8 cellular contexts compared by ENCODE assay signal in genomic region chr19:9309139-9309973, GRCh38. TPM values are rescaled to one million over a fixed set of nuclear protein-coding genes. Genes with fewer than 3 reads are reported as not detected.
DNase-seq lines count a peak whose midpoint lies in the region; ATAC-seq, FAIRE-seq and TF ChIP-seq lines count a peak whose summit lies in the region.

TSS of gene ZNF699 (minus strand) at chr19:9309838. CDS start at chr19:9305119, 4,719 bp downstream.

- FAIRE-seq in astrocyte (lab: Jason Lieb, UNC) = peak; percentile 89

- peaks cover 11% of the 10 kb centered on the region for H3K9me3 ChIP-seq in astrocyte (ENCODE audit: insufficient read depth, low read depth, low read length)
- no peaks in the 10 kb centered on the region for H3K9me3 ChIP-seq in hepatocyte (ENCODE audit: low read depth)
- H3K9me3 ChIP-seq in aorta (ENCODE audit: control insufficient read depth, low read length) = peaks cover 5% of the 10 kb centered on the region

- TF ChIP-seq CTCF in astrocyte (IDR thresholded peaks at IDR 0.05; ENCODE audit: insufficient read depth, low read depth, low read length) (no peak), hepatocyte (IDR thresholded peaks at IDR 0.05; ENCODE audit: poor library complexity) (no peak)

- DNase-seq in NCI-H1694 treated with DMSO at 0.1 percent for 48 hours (lab: John Stamatoyannopoulos, UW) (peak; percentile 89), astrocyte (ENCODE audit: low read depth) (peak; percentile 93), hepatocyte (ENCODE audit: low spot score) (peak; percentile 100), renal cortical epithelial cell (ENCODE audit: low read depth) (peak; percentile 93), aorta (peak; percentile 99 to 100)
- peak; percentile 99 for DNase-seq in T-helper 2 cell treated with Interferon-gamma antibody and Interleukin-4, amounts not matched to agents 5 μg/mL and 100 μg/mL, for 36 hours (ENCODE audit: low spot score)

- peak within 1 kb of the TSS; percentile 94 for H3K9ac ChIP-seq in astrocyte (ENCODE audit: low read length)

- no peaks in the 10 kb centered on the region for H3K9me2 ChIP-seq in hepatocyte (replicated peaks; ENCODE audit: insufficient read depth)

- peak within 1 kb of the TSS; percentile 95 for H3K27ac Mint-ChIP-seq in T-helper 2 cell treated with Interferon-gamma antibody and Interleukin-4, amounts not matched to agents 5 μg/mL and 100 μg/mL, for 36 hours
- H3K27ac Mint-ChIP-seq in astrocyte (ENCODE audit: unreplicated experiment) = peak within 1 kb of the TSS; percentile 69

- intact Hi-C loops in aorta (cut with DNase I) = loop anchor here in 1 of 2 donors (10.0 kb wide), 1 partner anchor 125 kb away; the partner anchor contains the start of gene ZNF266

- H4K20me1 ChIP-seq in astrocyte (ENCODE audit: insufficient read depth, low read length) (no peaks in the 10 kb centered on the region), hepatocyte (ENCODE audit: insufficient read depth, poor library complexity, severe bottlenecking) (no peaks in the 10 kb centered on the region)

- peaks cover 19% of the 10 kb centered on the region for H3K4me1 Mint-ChIP-seq in T-helper 2 cell treated with Interferon-gamma antibody and Interleukin-4, amounts not matched to agents 5 μg/mL and 100 μg/mL, for 36 hours (ENCODE audit: low read depth)
- H3K4me1 Mint-ChIP-seq in astrocyte (ENCODE audit: low read depth, unreplicated experiment) = no peaks in the 10 kb centered on the region

- WGBS in hepatocyte (ENCODE audit: low lambda C conversion rate, missing lambda C conversion rate) = 5% methylated on average over 51 of the region's 63 CpGs
- WGBS in aorta, 2 donors = 0% methylated on average over 60 to 63 of the region's 63 CpGs

- H3K4me3 Mint-ChIP-seq in T-helper 2 cell treated with Interferon-gamma antibody and Interleukin-4, amounts not matched to agents 5 μg/mL and 100 μg/mL, for 36 hours = peak within 1 kb of the TSS; percentile 91
- peak within 1 kb of the TSS; percentile 92 for H3K4me3 Mint-ChIP-seq in astrocyte (ENCODE audit: unreplicated experiment)

- H3K79me2 ChIP-seq in astrocyte (ENCODE audit: insufficient read depth, low read length) (peaks cover 34% of the 10 kb centered on the region), hepatocyte (peaks cover 24% of the 10 kb centered on the region)

- H3K9me3 Mint-ChIP-seq in T-helper 2 cell treated with Interferon-gamma antibody and Interleukin-4, amounts not matched to agents 5 μg/mL and 100 μg/mL, for 36 hours = peaks cover 29% of the 10 kb centered on the region
- H3K9me3 Mint-ChIP-seq in astrocyte (ENCODE audit: unreplicated experiment) = peaks cover 33% of the 10 kb centered on the region

- peak; percentile 80 for ATAC-seq in GM18499 (IDR thresholded peaks at IDR 0.05; ENCODE audit: insufficient read depth, unreplicated experiment)
- peak; percentile 87 for ATAC-seq in HG02938 (IDR thresholded peaks at IDR 0.05; ENCODE audit: unreplicated experiment)
- peak; percentile 99 for ATAC-seq in aorta (ENCODE audit: low FRiP score)

- H2AFZ ChIP-seq in astrocyte (ENCODE audit: low read depth, low read length) = peak within 1 kb of the TSS; percentile 97
- H2AFZ ChIP-seq in hepatocyte = peak within 1 kb of the TSS; percentile 91

- H3K27me3 Mint-ChIP-seq in T-helper 2 cell treated with Interferon-gamma antibody and Interleukin-4, amounts not matched to agents 5 μg/mL and 100 μg/mL, for 36 hours (ENCODE audit: low read depth) = peaks cover 2% of the 10 kb centered on the region
- H3K27me3 Mint-ChIP-seq in astrocyte (ENCODE audit: low read depth, unreplicated experiment) = no peaks in the 10 kb centered on the region

- H3K36me3 ChIP-seq in astrocyte (ENCODE audit: insufficient read depth, low read length) (peaks cover 6% of the 10 kb centered on the region), hepatocyte (replicated peaks; ENCODE audit: insufficient read depth, low read depth) (no peaks in the 10 kb centered on the region), aorta (ENCODE audit: control insufficient read depth in 1 of 2, insufficient read depth in 2 of 2, low read length in 1 of 2) (peaks cover 0 to 5% of the 10 kb centered on the region in 2 donors)

- peaks cover 23% of the 10 kb centered on the region for H3K36me3 Mint-ChIP-seq in T-helper 2 cell treated with Interferon-gamma antibody and Interleukin-4, amounts not matched to agents 5 μg/mL and 100 μg/mL, for 36 hours (ENCODE audit: low read depth)
- H3K36me3 Mint-ChIP-seq in astrocyte (ENCODE audit: low read depth, unreplicated experiment) = peaks cover 2% of the 10 kb centered on the region

- H3K4me2 ChIP-seq in astrocyte (ENCODE audit: low read length) (peak within 1 kb of the TSS; percentile 87), hepatocyte (peak within 1 kb of the TSS; percentile 77)

- peak within 1 kb of the TSS; percentile 88 for H3K27ac ChIP-seq in astrocyte (ENCODE audit: low read depth, low read length)
- H3K27ac ChIP-seq in hepatocyte = peak within 1 kb of the TSS; percentile 95
- peak within 1 kb of the TSS; percentile 63 to 79 for H3K27ac ChIP-seq in aorta (ENCODE audit: low read depth in 1 of 2, low read length in 2 of 2)

- peak within 1 kb of the TSS; percentile 96 for H3K4me3 ChIP-seq in astrocyte (ENCODE audit: insufficient read depth, low read depth, low read length)
- H3K4me3 ChIP-seq in hepatocyte = peak within 1 kb of the TSS; percentile 78
- peak within 1 kb of the TSS; percentile 60 to 80 for H3K4me3 ChIP-seq in aorta (ENCODE audit: low read length in 2 of 2)

- peaks cover 2% of the 10 kb centered on the region for H3K4me1 ChIP-seq in astrocyte (ENCODE audit: insufficient read depth, low read length)
- H3K4me1 ChIP-seq in hepatocyte (ENCODE audit: insufficient read depth) = peaks cover 4% of the 10 kb centered on the region
- no peaks in the 10 kb centered on the region for H3K4me1 ChIP-seq in aorta (ENCODE audit: control insufficient read depth in 1 of 2, insufficient read depth in 2 of 2, low read length in 2 of 2)

- H3K27me3 ChIP-seq in astrocyte (ENCODE audit: insufficient read depth, low read length) (no peaks in the 10 kb centered on the region), hepatocyte (no peaks in the 10 kb centered on the region), aorta (ENCODE audit: control insufficient read depth in 1 of 2, insufficient read depth in 2 of 2, low read length in 1 of 2) (no peaks in the 10 kb centered on the region)

RNA-seq across cellular contexts. Expression of gene ZNF699, which starts in this region (rescaled TPM):
- total RNA-seq in astrocyte = 2.8 and 3.0 TPM in 2 replicates
- total RNA-seq in hepatocyte = 8.0 and 9.8 TPM in 2 replicates
- polyA plus RNA-seq in hepatocyte = 0.94 and 1.6 TPM in 2 replicates
- 8.5 and 10.9 TPM in 2 replicates for total RNA-seq in renal cortical epithelial cell
- total RNA-seq in aorta = 10 to 100 TPM; 12.1 to 12.4 TPM
- 1 to 10 TPM; 1.6 to 2.5 TPM for polyA plus RNA-seq in aorta

Comparison
In these comparisons a context has a peak if more than half of its experiments do, and no peak if none do; other contexts are left out.
1. Peak in every context shown above with its lines: DNase-seq, ATAC-seq, H3K4me3 ChIP-seq and H3K27ac ChIP-seq.